1 cellular context compared by ENCODE assay signal in genomic region chr9:35603986-35604577, GRCh38.
TF ChIP-seq lines count a peak whose summit lies in the region.

No MANE protein-coding gene starts in this region.

TF ChIP-seq in HepG2, 621 proteins besides CTCF, POLR2A, EP300 and RAD21 (continued from another document and continues in another):
- 0 out of 2 replicates have a peak, but pooled peaks have one; percentile 11 for TF ChIP-seq HNF1A (IDR thresholded peaks at IDR 0.05; ENCODE audit: low read depth)
- peak; percentile 76; the same call in 1 of the 2 replicates for TF ChIP-seq HNF1A (CRISPR knock-in tag; IDR thresholded peaks at IDR 0.05; ENCODE audit: borderline replicate concordance)
- TF ChIP-seq ZNF350 (CRISPR knock-in tag; IDR thresholded peaks at IDR 0.05; ENCODE audit: borderline replicate concordance, low read depth), result peak; percentile 88; the same call in 1 of the 2 replicates
- TF ChIP-seq STAT6 (CRISPR knock-in tag; IDR thresholded peaks at IDR 0.05; ENCODE audit: borderline replicate concordance), result no peak
- peak; percentile 92 for TF ChIP-seq ZNF687 (CRISPR knock-in tag; IDR thresholded peaks at IDR 0.05)
- TF ChIP-seq GMEB2 (CRISPR knock-in tag; IDR thresholded peaks at IDR 0.05; ENCODE audit: low read depth), result peak; percentile 62; the same call in 1 of the 2 replicates
- peak; percentile 60; the same call in 1 of the 2 replicates for TF ChIP-seq ZBED4 (CRISPR knock-in tag; IDR thresholded peaks at IDR 0.05; ENCODE audit: borderline replicate concordance)
- TF ChIP-seq NR0B2 (CRISPR knock-in tag; IDR thresholded peaks at IDR 0.05), result peak; percentile 53; the same call in 1 of the 2 replicates
- peak; percentile 91 for TF ChIP-seq TOPORS (CRISPR knock-in tag; IDR thresholded peaks at IDR 0.05)
- TF ChIP-seq ZNF878 (CRISPR knock-in tag; IDR thresholded peaks at IDR 0.05), result no peak
- peak; percentile 87 for TF ChIP-seq KLF6 (CRISPR knock-in tag; IDR thresholded peaks at IDR 0.05)
- 0 out of 2 replicates have a peak, but pooled peaks have one; percentile 17 for TF ChIP-seq ZNF263 (CRISPR knock-in tag; IDR thresholded peaks at IDR 0.05)
- peak; percentile 74; the same call in 1 of the 2 replicates for TF ChIP-seq ZNF782 (CRISPR knock-in tag; IDR thresholded peaks at IDR 0.05; ENCODE audit: borderline replicate concordance)
- no peak for TF ChIP-seq SOX6 (IDR thresholded peaks at IDR 0.05)
- peak; percentile 75 for TF ChIP-seq SOX6 (CRISPR knock-in tag; IDR thresholded peaks at IDR 0.05)
- TF ChIP-seq ZNF414 (CRISPR knock-in tag; IDR thresholded peaks at IDR 0.05), result peak; percentile 62; the same call in 1 of the 2 replicates
- TF ChIP-seq KDM2A (CRISPR knock-in tag; IDR thresholded peaks at IDR 0.05; ENCODE audit: borderline replicate concordance, low read depth), result peak; percentile 96
- peak; percentile 93 for TF ChIP-seq HNRNPLL (IDR thresholded peaks at IDR 0.05; ENCODE audit: low read depth, low read length, poor library complexity, severe bottlenecking)
- TF ChIP-seq IKZF4 (CRISPR knock-in tag; IDR thresholded peaks at IDR 0.05; ENCODE audit: borderline replicate concordance, low read depth, not compliant biosample characterization), result peak; percentile 46
- TF ChIP-seq ZNF143 (CRISPR knock-in tag; IDR thresholded peaks at IDR 0.05), result peak; percentile 69
- TF ChIP-seq MED1 (CRISPR knock-in tag; IDR thresholded peaks at IDR 0.05), result peak; percentile 43
- TF ChIP-seq SP2 (CRISPR knock-in tag; IDR thresholded peaks at IDR 0.05), result peak; percentile 83
- no peak for TF ChIP-seq ZBTB4 (CRISPR knock-in tag; IDR thresholded peaks at IDR 0.05; ENCODE audit: borderline replicate concordance)
- no peak for TF ChIP-seq ATRX (CRISPR knock-in tag; IDR thresholded peaks at IDR 0.05; ENCODE audit: borderline replicate concordance)
- TF ChIP-seq ATF3 (CRISPR knock-in tag; IDR thresholded peaks at IDR 0.05), result 0 out of 2 replicates have a peak, but pooled peaks have one; percentile 19
- no peak for TF ChIP-seq ZNF484 (CRISPR knock-in tag; IDR thresholded peaks at IDR 0.05; ENCODE audit: borderline replicate concordance, low read depth)
- TF ChIP-seq ZNF839 (CRISPR knock-in tag; IDR thresholded peaks at IDR 0.05; ENCODE audit: borderline replicate concordance), result no peak
- no peak for TF ChIP-seq TCF7 (IDR thresholded peaks at IDR 0.05; ENCODE audit: low read depth)
- 0 out of 2 replicates have a peak, but pooled peaks have one; percentile 28 for TF ChIP-seq RELA (CRISPR knock-in tag; IDR thresholded peaks at IDR 0.05)
- TF ChIP-seq PAX8 (CRISPR knock-in tag; IDR thresholded peaks at IDR 0.05; ENCODE audit: borderline replicate concordance), result peak; percentile 51; the same call in 1 of the 2 replicates
- TF ChIP-seq HNF4A (CRISPR knock-in tag; IDR thresholded peaks at IDR 0.05), result peak; percentile 53
- peak; percentile 50; the same call in 1 of the 2 replicates for TF ChIP-seq RXRB (CRISPR knock-in tag; IDR thresholded peaks at IDR 0.05; ENCODE audit: borderline replicate concordance)
- peak; percentile 52; the same call in 1 of the 2 replicates for TF ChIP-seq RXRA (CRISPR knock-in tag; IDR thresholded peaks at IDR 0.05)
- TF ChIP-seq ZNF644 (CRISPR knock-in tag; IDR thresholded peaks at IDR 0.05; ENCODE audit: low read depth), result no peak
- no peak; the same call in 1 of the 2 replicates for TF ChIP-seq ZNF776 (CRISPR knock-in tag; IDR thresholded peaks at IDR 0.05)
